ENCODE assay signal across 1 cellular context in genomic region chr14:22829076-22829660, GRCh38.
A peak's percentile ranks its signal among the peaks of the same experiment; 100 is the strongest.
TF ChIP-seq lines count a peak whose summit lies in the region.

No MANE protein-coding gene starts in this region.

TF ChIP-seq in HepG2, 621 proteins besides CTCF, POLR2A, EP300 and RAD21 (continued from another document and continues in another):
- TF ChIP-seq SNAPC4 (CRISPR knock-in tag; IDR thresholded peaks at IDR 0.05) (0 out of 2 replicates have a peak, but pooled peaks have one; percentile 40), ZSCAN20 (CRISPR knock-in tag; IDR thresholded peaks at IDR 0.05; ENCODE audit: borderline replicate concordance) (peak; percentile 36; the same call in 1 of the 2 replicates), ZNF281 (CRISPR knock-in tag; IDR thresholded peaks at IDR 0.05; ENCODE audit: borderline replicate concordance) (peak; percentile 18; the same call in 1 of the 2 replicates), ZNF768 (CRISPR knock-in tag; IDR thresholded peaks at IDR 0.05) (0 out of 2 replicates have a peak, but pooled peaks have one; percentile 19), PRDM15 (CRISPR knock-in tag; IDR thresholded peaks at IDR 0.05) (0 out of 2 replicates have a peak, but pooled peaks have one; percentile 36), ZNF792 (CRISPR knock-in tag; IDR thresholded peaks at IDR 0.05) (0 out of 2 replicates have a peak, but pooled peaks have one; percentile 22), ZNF333 (CRISPR knock-in tag; IDR thresholded peaks at IDR 0.05; ENCODE audit: borderline replicate concordance) (peak; percentile 93; the same call in 1 of the 2 replicates), ZNF512 (CRISPR knock-in tag; IDR thresholded peaks at IDR 0.05) (0 out of 2 replicates have a peak, but pooled peaks have one; percentile 37), MIER2 (CRISPR knock-in tag; IDR thresholded peaks at IDR 0.05) (0 out of 2 replicates have a peak, but pooled peaks have one; percentile 2), SNAPC5 (CRISPR knock-in tag; IDR thresholded peaks at IDR 0.05; ENCODE audit: borderline replicate concordance) (0 out of 2 replicates have a peak, but pooled peaks have one; percentile 12), GTF3A (CRISPR knock-in tag; conservative IDR thresholded peaks at IDR 0.05) (0 out of 2 replicates have a peak, but pooled peaks have one; percentile 3), ZBTB38 (CRISPR knock-in tag; IDR thresholded peaks at IDR 0.05) (peak; percentile 55; the same call in 1 of the 2 replicates), GPN1 (CRISPR knock-in tag; IDR thresholded peaks at IDR 0.05; ENCODE audit: borderline replicate concordance) (0 out of 2 replicates have a peak, but pooled peaks have one; percentile 44), ZFP62 (CRISPR knock-in tag; IDR thresholded peaks at IDR 0.05) (0 out of 2 replicates have a peak, but pooled peaks have one; percentile 24), ZBTB3 (CRISPR knock-in tag; IDR thresholded peaks at IDR 0.05; ENCODE audit: borderline replicate concordance, low read depth) (0 out of 2 replicates have a peak, but pooled peaks have one; percentile 12), ZBTB37 (CRISPR knock-in tag; IDR thresholded peaks at IDR 0.05) (0 out of 2 replicates have a peak, but pooled peaks have one; percentile 14), MYC (CRISPR knock-in tag; IDR thresholded peaks at IDR 0.05; ENCODE audit: borderline replicate concordance) (0 out of 2 replicates have a peak, but pooled peaks have one; percentile 4), ISL2 (CRISPR knock-in tag; IDR thresholded peaks at IDR 0.05) (peak; percentile 30; the same call in 1 of the 2 replicates), MEIS2 (CRISPR knock-in tag; IDR thresholded peaks at IDR 0.05) (peak; percentile 13; the same call in 1 of the 2 replicates), TARDBP (CRISPR knock-in tag; IDR thresholded peaks at IDR 0.05) (0 out of 2 replicates have a peak, but pooled peaks have one; percentile 5), AFF4 (CRISPR knock-in tag; IDR thresholded peaks at IDR 0.05) (peak; percentile 54; the same call in 1 of the 2 replicates), MAF1 (CRISPR knock-in tag; IDR thresholded peaks at IDR 0.05; ENCODE audit: borderline replicate concordance) (0 out of 2 replicates have a peak, but pooled peaks have one; percentile 15), ZFP82 (CRISPR knock-in tag; IDR thresholded peaks at IDR 0.05; ENCODE audit: borderline replicate concordance) (peak; percentile 81), SMYD3 (CRISPR knock-in tag; IDR thresholded peaks at IDR 0.05) (0 out of 2 replicates have a peak, but pooled peaks have one; percentile 24), TBP (CRISPR knock-in tag; IDR thresholded peaks at IDR 0.05) (peak; percentile 39; the same call in 1 of the 2 replicates), SALL2 (CRISPR knock-in tag; IDR thresholded peaks at IDR 0.05) (peak; percentile 68; the same call in 1 of the 2 replicates), FOXK1 (CRISPR knock-in tag; IDR thresholded peaks at IDR 0.05; ENCODE audit: borderline replicate concordance, low read depth) (peak; percentile 12; the same call in 1 of the 2 replicates), ZNF460 (CRISPR knock-in tag; IDR thresholded peaks at IDR 0.05; ENCODE audit: borderline replicate concordance) (peak; percentile 96), ZNF367 (CRISPR knock-in tag; IDR thresholded peaks at IDR 0.05; ENCODE audit: borderline replicate concordance) (0 out of 2 replicates have a peak, but pooled peaks have one; percentile 49), ZC3H4 (CRISPR knock-in tag; IDR thresholded peaks at IDR 0.05; ENCODE audit: borderline replicate concordance) (peak; percentile 75; the same call in 1 of the 2 replicates)
